ENCODE assay signal across 14 cellular contexts in the genomic region with DNA sequence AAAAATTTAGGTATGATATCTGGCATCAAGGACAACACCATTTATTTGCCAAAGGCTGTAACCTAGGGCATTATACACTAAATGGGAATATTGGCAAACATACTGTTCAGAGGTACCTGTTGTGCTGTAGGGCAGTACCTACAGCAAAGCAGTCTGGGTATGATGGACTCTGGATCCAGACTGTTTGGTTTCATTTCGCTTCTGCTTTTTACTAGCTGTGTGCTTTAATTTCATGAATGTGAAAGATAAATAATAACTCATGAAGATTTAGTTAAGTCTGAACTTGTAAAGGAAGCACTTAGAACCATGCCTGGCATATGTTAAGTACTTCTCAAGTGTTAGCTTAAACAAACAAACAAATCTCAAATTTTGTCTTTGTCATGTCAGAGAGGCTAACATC. TPM values are rescaled to one million over a fixed set of nuclear protein-coding genes. Genes with fewer than 3 reads are reported as not detected.
DNase-seq lines count a peak whose midpoint lies in the region; ATAC-seq, FAIRE-seq and TF ChIP-seq lines count a peak whose summit lies in the region.
"Had no signal": no experiment of that assay in that cellular context is flagged by ENCODE, and none has a peak within 500 bp of the region (broad histone marks: within the 10 kb centered on the region; RNA-seq: fewer than 3 reads in every experiment).

No MANE protein-coding gene starts in this region.

- H3K4me3 ChIP-seq in A549, result no peak overlapping the region
- H3K4me3 ChIP-seq in HEK293 (ENCODE audit: low read depth, low read length), result no peak overlapping the region
- peak overlapping the region; percentile 61 for H3K4me3 ChIP-seq in adipocyte (ENCODE audit: low read length)

- CTCF ChIA-PET in A549 (lab: Yijun Ruan, JAX), result interaction anchor here (1.1 to 1.4 kb wide), 2 partner anchors 254 to 286 kb away, joined by 3 to 4 read pairs; no protein-coding TSS in a partner anchor
- CTCF ChIA-PET in HEK293 (lab: Yijun Ruan, JAX), result no interaction called here
- CTCF ChIA-PET in T-cell (lab: Charles Lee), result no interaction called here

- H3K9ac ChIP-seq in adipocyte (ENCODE audit: low read length), result peak overlapping the region; percentile 84

- H3K36me3 Mint-ChIP-seq in naive B cell, result peaks cover 0 to 20% of the 10 kb centered on the region in 2 donors
- peaks cover 34% of the 10 kb centered on the region for H3K36me3 Mint-ChIP-seq in T-cell

- TF ChIP-seq EP300 in A549 (IDR thresholded peaks at IDR 0.05), result no peak

- WGBS in A549 (ENCODE audit: missing lambda C conversion rate), result 50% methylated on average over 1 of the region's 1 CpG

- H3K4me3 Mint-ChIP-seq in naive B cell, result peak overlapping the region in 4 of 8 donors; percentile 21 to 34 (median 28)
- no peak overlapping the region for H3K4me3 Mint-ChIP-seq in T-cell

- H3K27me3 ChIP-seq in adipocyte (replicated peaks; ENCODE audit: control insufficient read depth, insufficient read depth, low read length), result no peaks in the 10 kb centered on the region

- TF ChIP-seq CTCF in A549 (IDR thresholded peaks at IDR 0.05), result no peak
- TF ChIP-seq CTCF in HEK293 (tag by site-specific recombination; IDR thresholded peaks at IDR 0.05), result no peak

- H3K9me3 Mint-ChIP-seq in naive B cell, result no peaks in the 10 kb centered on the region
- H3K9me3 Mint-ChIP-seq in T-cell, result no peaks in the 10 kb centered on the region
- H3K9me3 Mint-ChIP-seq: CD8-positive, alpha-beta memory T cell had no signal

- DNase-seq in A549 (ENCODE audit: low read depth in 1 of 2, low spot score in 1 of 2), result no peak
- no peak for DNase-seq in adipocyte (ENCODE audit: low read depth)
- no peak for DNase-seq in naive B cell
- no peak for DNase-seq in T-cell
- DNase-seq in stimulated activated CD4-positive, alpha-beta T cell treated with anti-CD3 and anti-CD28 coated beads, Interleukin-4, amount 100 ng/mL, for 24 hours, result no peak
- DNase-seq in activated T-cell treated with anti-CD3 and anti-CD28 coated beads for 4 hours, result no peak
- DNase-seq in stimulated activated naive CD4-positive, alpha-beta T cell treated with Interleukin-2 at 50 U/mL for 16 hours (lab: John Stamatoyannopoulos, UW), result no peak
- DNase-seq: activated naive CD4-positive, alpha-beta T cell; CD8-positive, alpha-beta memory T cell; NCI-H1417; stimulated activated CD4-positive, alpha-beta T cell treated with anti-CD3 and anti-CD28 coated beads, Interleukin-4, amount 100 ng/mL, for 1 hour had no signal

- H3K27me3 Mint-ChIP-seq in naive B cell (no peaks in the 10 kb centered on the region), T-cell (no peaks in the 10 kb centered on the region)
- H3K27me3 Mint-ChIP-seq: CD8-positive, alpha-beta memory T cell had no signal

- H3K36me3 ChIP-seq in HEK293 (ENCODE audit: control insufficient read depth in 2 of 2, insufficient read depth in 1 of 2, low read length in 2 of 2), result no peaks in the 10 kb centered on the region
- no peaks in the 10 kb centered on the region for H3K36me3 ChIP-seq in adipocyte (ENCODE audit: control insufficient read depth, insufficient read depth, low read length, severe bottlenecking)

- H3K27ac Mint-ChIP-seq in naive B cell (peak overlapping the region in 4 of 6 donors; percentile 3 to 76 (median 36)), T-cell (no peak overlapping the region)

- H3K4me2 ChIP-seq in A549, result peak overlapping the region; percentile 40

- TF ChIP-seq RAD21 in A549 (conservative IDR thresholded peaks at IDR 0.05 in 1 of 2, IDR thresholded peaks at IDR 0.05 in 1 of 2), result no peak

- peak; percentile 77 for FAIRE-seq in A549 (lab: Jason Lieb, UNC)
- FAIRE-seq: urothelium cell line had no signal

- no peak for TF ChIP-seq POLR2A in A549 (IDR thresholded peaks at IDR 0.05; ENCODE audit: low read length)

- ATAC-seq in A549, result no peak
- ATAC-seq in naive B cell (ENCODE audit: low read depth in 2 of 2), result no peak
- ATAC-seq in T-cell (replicated peaks in 1 of 4), result no peak

- H3K4me1 ChIP-seq in A549 (peaks cover 63% of the 10 kb centered on the region), HEK293 (ENCODE audit: control insufficient read depth, insufficient read depth, low read length) (peaks cover 31% of the 10 kb centered on the region), adipocyte (ENCODE audit: control insufficient read depth, insufficient read depth, low read length) (peaks cover 71% of the 10 kb centered on the region)

- H3K27ac ChIP-seq in A549, result peak overlapping the region; percentile 18 to 93; a peak in 2 of 6 replicates
- H3K27ac ChIP-seq in HEK293 (ENCODE audit: extremely low read depth, low read depth, low read length), result no peak overlapping the region
- H3K27ac ChIP-seq: HL-60 had no signal

- H3K4me1 Mint-ChIP-seq in naive B cell, result peaks cover 36 to 51% (median 37%) of the 10 kb centered on the region in 3 donors
- H3K4me1 Mint-ChIP-seq in T-cell, result peaks cover 35 to 40% (median 37%) of the 10 kb centered on the region in 3 donors

- H3K9me3 ChIP-seq in A549 (no peaks in the 10 kb centered on the region), HEK293 (ENCODE audit: control insufficient read depth, insufficient read depth, low read depth, low read length) (no peaks in the 10 kb centered on the region), adipocyte (ENCODE audit: control insufficient read depth, low read length) (no peaks in the 10 kb centered on the region)

- POLR2A ChIA-PET in A549 (lab: Yijun Ruan, JAX), result interaction anchor here (0.5 kb wide), 1 partner anchor 32 kb away, joined by 3 read pairs; no protein-coding TSS in a partner anchor
- POLR2A ChIA-PET in HEK293 (lab: Yijun Ruan, JAX), result no interaction called here
- POLR2A ChIA-PET in T-cell (lab: Charles Lee), result no interaction called here

TF ChIP-seq in A549, 52 proteins besides CTCF, POLR2A, EP300 and RAD21:
- TF ChIP-seq FOSL2 (IDR thresholded peaks at IDR 0.05) (no peak), FOSL2 (CRISPR knock-in tag; IDR thresholded peaks at IDR 0.05) (no peak), USF2 (IDR thresholded peaks at IDR 0.05) (no peak), HEYL (CRISPR knock-in tag; IDR thresholded peaks at IDR 0.05) (no peak), ZNF302 (CRISPR knock-in tag; IDR thresholded peaks at IDR 0.05) (no peak), CHD4 (IDR thresholded peaks at IDR 0.05; ENCODE audit: borderline replicate concordance) (no peak), ZFP36 (IDR thresholded peaks at IDR 0.05; ENCODE audit: borderline replicate concordance, partially characterized antibody) (no peak), ESRRA (IDR thresholded peaks at IDR 0.05; ENCODE audit: borderline replicate concordance, low read length) (no peak)
- TF ChIP-seq, protein P1, sequence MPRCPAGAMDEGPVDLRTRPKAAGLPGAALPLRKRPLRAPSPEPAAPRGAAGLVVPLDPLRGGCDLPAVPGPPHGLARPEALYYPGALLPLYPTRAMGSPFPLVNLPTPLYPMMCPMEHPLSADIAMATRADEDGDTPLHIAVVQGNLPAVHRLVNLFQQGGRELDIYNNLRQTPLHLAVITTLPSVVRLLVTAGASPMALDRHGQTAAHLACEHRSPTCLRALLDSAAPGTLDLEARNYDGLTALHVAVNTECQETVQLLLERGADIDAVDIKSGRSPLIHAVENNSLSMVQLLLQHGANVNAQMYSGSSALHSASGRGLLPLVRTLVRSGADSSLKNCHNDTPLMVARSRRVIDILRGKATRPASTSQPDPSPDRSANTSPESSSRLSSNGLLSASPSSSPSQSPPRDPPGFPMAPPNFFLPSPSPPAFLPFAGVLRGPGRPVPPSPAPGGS (IDR thresholded peaks at IDR 0.05), result no peak

TF ChIP-seq in HEK293, 187 proteins besides CTCF, POLR2A, EP300 and RAD21:
- TF ChIP-seq TCF7L2 (IDR thresholded peaks at IDR 0.05; ENCODE audit: borderline replicate concordance, low read depth, low read length) (no peak), GFI1B (tag by site-specific recombination; IDR thresholded peaks at IDR 0.05) (no peak), ZNF121 (tag by site-specific recombination; IDR thresholded peaks at IDR 0.05) (no peak), ZEB2 (tag by site-specific recombination; IDR thresholded peaks at IDR 0.05) (0 out of 2 replicates have a peak, but pooled peaks have one; percentile 27), ZBTB20 (tag by site-specific recombination; IDR thresholded peaks at IDR 0.05) (no peak), PRDM6 (tag by site-specific recombination; IDR thresholded peaks at IDR 0.05) (peak; percentile 37; the same call in 1 of the 2 replicates), SCRT2 (tag by site-specific recombination; IDR thresholded peaks at IDR 0.05) (peak; percentile 66)

RNA-seq across cellular contexts. Expression of gene SLC38A2, which starts 17.7 kb away (rescaled TPM):
- 366 and 519 TPM in 2 replicates for polyA plus RNA-seq in A549 (2011; rRNA removed)
- 38.6 and 50.8 TPM in 2 replicates for polyA plus RNA-seq in A549 (2012; cell fraction: cytosol; rRNA removed)
- 108 and 151 TPM in 2 replicates for polyA plus RNA-seq in A549 (2012; cell fraction: nucleus; rRNA removed)
- 131 to 195 TPM (median 187 TPM) in 3 replicates for polyA plus RNA-seq in A549 (2017; fragmentation: RNase III; extraction: RNeasy Plus Mini Kit Qiagen cat#74134 plus additional on column Dnase treatment)
- 230 and 257 TPM in 2 replicates for polyA minus RNA-seq in A549 (2011; rRNA and poly(A)+ RNA removed)
- polyA plus RNA-seq in naive B cell (ENCODE audit: low read depth in 6 of 6), result 10 to 100 TPM; 48.8 to 96.3 (median 63.1) TPM
- total RNA-seq in T-cell, result 100 to 1,000 TPM; 165 to 265 (median 217) TPM

Comparison
In these comparisons a context has a peak if more than half of its experiments do, and no peak if none do; other contexts are left out.
1. H3K27ac Mint-ChIP-seq: peak in naive B cell (4 of 6); none in T-cell (0 of 2).